ENCODE assay signal across 1 cellular context in genomic region chr6:142374965-142375733, GRCh38.
TF ChIP-seq lines count a peak whose summit lies in the region.

No MANE protein-coding gene starts in this region.

TF ChIP-seq in HEK293, 187 proteins besides CTCF, POLR2A, EP300 and RAD21 (continued from another document and continues in another):
- TF ChIP-seq PRDM6 (tag by site-specific recombination; IDR thresholded peaks at IDR 0.05) (peak; percentile 89), ZNF18 (tag by site-specific recombination; IDR thresholded peaks at IDR 0.05) (no peak), BCL6B (tag by site-specific recombination; IDR thresholded peaks at IDR 0.05) (peak; percentile 67; the same call in 1 of the 2 replicates), ZNF610 (tag by site-specific recombination; IDR thresholded peaks at IDR 0.05; ENCODE audit: borderline replicate concordance) (no peak), TRIM28 (IDR thresholded peaks at IDR 0.05; ENCODE audit: borderline replicate concordance, low read length) (peak; percentile 56; the same call in 1 of the 2 replicates), ZIC2 (tag by site-specific recombination; IDR thresholded peaks at IDR 0.05) (no peak), SP7 (tag by site-specific recombination; IDR thresholded peaks at IDR 0.05) (peak; percentile 98), SETDB1 (IDR thresholded peaks at IDR 0.05; ENCODE audit: insufficient read length, low read length) (no peak), ZBTB17 (tag by site-specific recombination; IDR thresholded peaks at IDR 0.05) (peak; percentile 45), ZNF24 (tag by site-specific recombination; IDR thresholded peaks at IDR 0.05) (no peak), ZFP3 (tag by site-specific recombination; IDR thresholded peaks at IDR 0.05; ENCODE audit: low read depth) (0 out of 2 replicates have a peak, but pooled peaks have one; percentile 16), ZNF19 (tag by site-specific recombination; IDR thresholded peaks at IDR 0.05; ENCODE audit: low read depth) (no peak), GLIS2 (tag by site-specific recombination; IDR thresholded peaks at IDR 0.05) (no peak), ZBTB6 (tag by site-specific recombination; IDR thresholded peaks at IDR 0.05) (no peak), ZNF670 (tag by site-specific recombination; IDR thresholded peaks at IDR 0.05; ENCODE audit: low read depth) (no peak), ZNF518A (tag by site-specific recombination; conservative IDR thresholded peaks at IDR 0.05; ENCODE audit: low read depth) (0 out of 2 replicates have a peak, but pooled peaks have one; percentile 16), SCRT1 (tag by site-specific recombination; IDR thresholded peaks at IDR 0.05; ENCODE audit: borderline replicate concordance) (no peak), ZNF214 (tag by site-specific recombination; IDR thresholded peaks at IDR 0.05; ENCODE audit: borderline replicate concordance) (no peak), SCRT2 (tag by site-specific recombination; IDR thresholded peaks at IDR 0.05) (0 out of 2 replicates have a peak, but pooled peaks have one; percentile 31), EGR2 (tag by site-specific recombination; IDR thresholded peaks at IDR 0.05; ENCODE audit: low read depth) (no peak), ZNF830 (tag by site-specific recombination; IDR thresholded peaks at IDR 0.05; ENCODE audit: low read depth) (no peak), ELK4 (IDR thresholded peaks at IDR 0.05; ENCODE audit: borderline replicate concordance, low read depth, low read length) (no peak), ZNF292 (tag by site-specific recombination; IDR thresholded peaks at IDR 0.05; ENCODE audit: borderline replicate concordance, low read depth) (no peak), ZNF639 (tag by site-specific recombination; IDR thresholded peaks at IDR 0.05) (no peak), ZNF426 (tag by site-specific recombination; IDR thresholded peaks at IDR 0.05) (no peak), ZNF629 (tag by site-specific recombination; IDR thresholded peaks at IDR 0.05) (peak; percentile 68), ZNF473 (tag by site-specific recombination; IDR thresholded peaks at IDR 0.05) (no peak), ZNF404 (tag by site-specific recombination; IDR thresholded peaks at IDR 0.05) (no peak), ZNF132 (tag by site-specific recombination; IDR thresholded peaks at IDR 0.05; ENCODE audit: borderline replicate concordance) (no peak), ZNF449 (tag by site-specific recombination; IDR thresholded peaks at IDR 0.05) (no peak), ZXDB (tag by site-specific recombination; IDR thresholded peaks at IDR 0.05) (peak; percentile 77; the same call in 1 of the 2 replicates), ZNF112 (tag by site-specific recombination; IDR thresholded peaks at IDR 0.05) (no peak), PATZ1 (tag by site-specific recombination; IDR thresholded peaks at IDR 0.05) (no peak), ZBTB20 (tag by site-specific recombination; IDR thresholded peaks at IDR 0.05) (0 out of 2 replicates have a peak, but pooled peaks have one; percentile 26), ZNF202 (tag by site-specific recombination; IDR thresholded peaks at IDR 0.05; ENCODE audit: borderline replicate concordance) (no peak), ZNF549 (tag by site-specific recombination; IDR thresholded peaks at IDR 0.05) (no peak), BCL11A (tag by site-specific recombination; IDR thresholded peaks at IDR 0.05; ENCODE audit: low read depth) (no peak), PRDM1 (tag by site-specific recombination; IDR thresholded peaks at IDR 0.05) (peak; percentile 69), ZNF140 (tag by site-specific recombination; IDR thresholded peaks at IDR 0.05) (no peak), ZNF501 (tag by site-specific recombination; IDR thresholded peaks at IDR 0.05) (no peak), ZSCAN16 (tag by site-specific recombination; IDR thresholded peaks at IDR 0.05) (no peak), ZFHX2 (tag by site-specific recombination; conservative IDR thresholded peaks at IDR 0.05) (no peak), ZNF488 (tag by site-specific recombination; IDR thresholded peaks at IDR 0.05) (no peak), TCF7L2 (IDR thresholded peaks at IDR 0.05; ENCODE audit: borderline replicate concordance, low read depth, low read length) (0 out of 2 replicates have a peak, but pooled peaks have one; percentile 17)
